ENCODE assay signal across 10 cellular contexts in genomic region chr20:50245561-50246366, GRCh38. TPM values are rescaled to one million over a fixed set of nuclear protein-coding genes. Genes with fewer than 3 reads are reported as not detected.
DNase-seq lines count a peak whose midpoint lies in the region; ATAC-seq, FAIRE-seq and TF ChIP-seq lines count a peak whose summit lies in the region.
"Had no signal": no experiment of that assay in that cellular context is flagged by ENCODE, and none has a peak within 500 bp of the region (broad histone marks: within the 10 kb centered on the region; RNA-seq: fewer than 3 reads in every experiment).

No MANE protein-coding gene starts in this region.

- TF ChIP-seq CTCF in HFFc6 (IDR thresholded peaks at IDR 0.05), result no peak
- TF ChIP-seq CTCF in astrocyte (IDR thresholded peaks at IDR 0.05; ENCODE audit: insufficient read depth, low read depth, low read length), result no peak

- H4K20me1 ChIP-seq in astrocyte (ENCODE audit: insufficient read depth, low read length), result no peaks in the 10 kb centered on the region

- H3K79me2 ChIP-seq in astrocyte (ENCODE audit: insufficient read depth, low read length), result no peaks in the 10 kb centered on the region

- peaks cover 21% of the 10 kb centered on the region for H3K4me1 ChIP-seq in astrocyte (ENCODE audit: insufficient read depth, low read length)

- FAIRE-seq in astrocyte (lab: Jason Lieb, UNC), result no peak
- FAIRE-seq: keratinocyte had no signal

- peaks cover 64% of the 10 kb centered on the region for H3K4me1 Mint-ChIP-seq in HFFc6 (ENCODE audit: low read depth)
- peaks cover 2% of the 10 kb centered on the region for H3K4me1 Mint-ChIP-seq in astrocyte (ENCODE audit: low read depth, unreplicated experiment)
- peaks cover 4% of the 10 kb centered on the region for H3K4me1 Mint-ChIP-seq in T-helper 17 cell

- no peak overlapping the region for H3K27ac ChIP-seq in astrocyte (ENCODE audit: low read depth, low read length)
- H3K27ac ChIP-seq: coronary artery had no signal

- peak; percentile 60 for DNase-seq in AG08396 (ENCODE audit: low spot score)
- DNase-seq in HFFc6, result peak; percentile 85
- peak; percentile 55 for DNase-seq in astrocyte (ENCODE audit: low read depth)
- peak; percentile 49 for DNase-seq in kidney tubule cell (ENCODE audit: low spot score)
- DNase-seq in T-helper 17 cell, result no peak
- no peak for DNase-seq in stimulated activated CD4-positive, alpha-beta T cell treated with anti-CD3 and anti-CD28 coated beads, Interleukin-2, amount 100 ng/mL, for 24 hours
- no peak for DNase-seq in T-helper 9 cell

- H3K27me3 ChIP-seq in astrocyte (ENCODE audit: insufficient read depth, low read length), result no peaks in the 10 kb centered on the region

- H3K4me2 ChIP-seq in astrocyte (ENCODE audit: low read length), result no peak overlapping the region

- no peak overlapping the region for H2AFZ ChIP-seq in astrocyte (ENCODE audit: low read depth, low read length)

- no peak overlapping the region for H3K9ac ChIP-seq in astrocyte (ENCODE audit: low read length)

- no peak for ATAC-seq in T-helper 17 cell
- ATAC-seq in HG02623 (IDR thresholded peaks at IDR 0.05; ENCODE audit: unreplicated experiment), result no peak

- no peaks in the 10 kb centered on the region for H3K9me3 Mint-ChIP-seq in HFFc6
- no peaks in the 10 kb centered on the region for H3K9me3 Mint-ChIP-seq in astrocyte (ENCODE audit: unreplicated experiment)

- H3K9me3 ChIP-seq in astrocyte (ENCODE audit: insufficient read depth, low read depth, low read length), result no peaks in the 10 kb centered on the region
- no peaks in the 10 kb centered on the region for H3K9me3 ChIP-seq in T-helper 17 cell (ENCODE audit: control insufficient read depth, low read length, poor library complexity, severe bottlenecking)

- H3K27ac Mint-ChIP-seq in HFFc6, result peak overlapping the region; percentile 86
- no peak overlapping the region for H3K27ac Mint-ChIP-seq in astrocyte (ENCODE audit: unreplicated experiment)
- H3K27ac Mint-ChIP-seq in T-helper 17 cell, result no peak overlapping the region

- H3K4me3 ChIP-seq in astrocyte (ENCODE audit: insufficient read depth, low read depth, low read length), result no peak overlapping the region
- H3K4me3 ChIP-seq: coronary artery had no signal

- H3K27me3 Mint-ChIP-seq in HFFc6 (ENCODE audit: insufficient read depth) (peaks cover 3% of the 10 kb centered on the region), astrocyte (ENCODE audit: low read depth, unreplicated experiment) (peaks cover 26% of the 10 kb centered on the region), T-helper 17 cell (peaks cover 4% of the 10 kb centered on the region)

- no peaks in the 10 kb centered on the region for H3K36me3 ChIP-seq in astrocyte (ENCODE audit: insufficient read depth, low read length)

- no peaks in the 10 kb centered on the region for H3K36me3 Mint-ChIP-seq in HFFc6 (ENCODE audit: low read depth)
- no peaks in the 10 kb centered on the region for H3K36me3 Mint-ChIP-seq in astrocyte (ENCODE audit: low read depth, unreplicated experiment)
- H3K36me3 Mint-ChIP-seq in T-helper 17 cell (ENCODE audit: low read depth), result no peaks in the 10 kb centered on the region

- peak overlapping the region; percentile 47 for H3K4me3 Mint-ChIP-seq in HFFc6
- no peak overlapping the region for H3K4me3 Mint-ChIP-seq in astrocyte (ENCODE audit: unreplicated experiment)
- H3K4me3 Mint-ChIP-seq in T-helper 17 cell, result no peak overlapping the region

RNA-seq across cellular contexts. Expression of gene CEBPB, which starts 55.1 kb away (rescaled TPM):
- 10 to 100 TPM; 57.9 to 62.8 (median 59.8) TPM for total RNA-seq in HFFc6 (2021; fragmentation: NEBNext Ultra II Directional; extraction: Animal tissue kit (Norgen Biotek cat#: 25700))
- total RNA-seq in astrocyte (33.8 and 34.6 TPM in 2 replicates), T-helper 17 cell (10 to 100 TPM; 18.1 to 32.8 TPM)

Comparison
In these comparisons a context has a peak if more than half of its experiments do, and no peak if none do; other contexts are left out.
1. DNase-seq: peak in AG08396 (single experiment), HFFc6 (single experiment), astrocyte (single experiment) and kidney tubule cell (single experiment); none in T-helper 17 cell (0 of 3), stimulated activated CD4-positive, alpha-beta T cell treated with anti-CD3 and anti-CD28 coated beads, Interleukin-2, amount 100 ng/mL, for 24 hours (0 of 2) and T-helper 9 cell (single experiment).